ENCODE assay signal across 8 cellular contexts in genomic region chr2:241355983-241356870, GRCh38. TPM values are rescaled to one million over a fixed set of nuclear protein-coding genes. Genes with fewer than 3 reads are reported as not detected.
DNase-seq lines count a peak whose midpoint lies in the region; ATAC-seq and TF ChIP-seq lines count a peak whose summit lies in the region.

TSS of gene FARP2 (plus strand) at chr2:241356285. CDS start at chr2:241373108, 16,823 bp downstream.

- peak within 1 kb of the TSS; percentile 75 to 95 (median 92) for H3K4me3 Mint-ChIP-seq in naive B cell
- H3K4me3 Mint-ChIP-seq in stimulated activated effector memory CD8-positive, alpha-beta T cell treated with anti-CD3 and anti-CD28 coated beads, Interleukin-12 subunit alpha, Interleukin-12 subunit beta, amount 100 ng/mL, for 72 hours, result peak within 1 kb of the TSS; percentile 69

- peaks cover 31 to 45% (median 43%) of the 10 kb centered on the region in 3 donors for H3K4me1 Mint-ChIP-seq in naive B cell
- peaks cover 45% of the 10 kb centered on the region for H3K4me1 Mint-ChIP-seq in stimulated activated effector memory CD8-positive, alpha-beta T cell treated with anti-CD3 and anti-CD28 coated beads, Interleukin-12 subunit alpha, Interleukin-12 subunit beta, amount 100 ng/mL, for 72 hours

- no peaks in the 10 kb centered on the region for H3K36me3 Mint-ChIP-seq in naive B cell
- peaks cover 40% of the 10 kb centered on the region for H3K36me3 Mint-ChIP-seq in stimulated activated effector memory CD8-positive, alpha-beta T cell treated with anti-CD3 and anti-CD28 coated beads, Interleukin-12 subunit alpha, Interleukin-12 subunit beta, amount 100 ng/mL, for 72 hours

- no peaks in the 10 kb centered on the region for H3K27me3 Mint-ChIP-seq in naive B cell

- H3K9me3 Mint-ChIP-seq in naive B cell, result no peaks in the 10 kb centered on the region
- no peaks in the 10 kb centered on the region for H3K9me3 Mint-ChIP-seq in stimulated activated effector memory CD8-positive, alpha-beta T cell treated with anti-CD3 and anti-CD28 coated beads, Interleukin-12 subunit alpha, Interleukin-12 subunit beta, amount 100 ng/mL, for 72 hours

- H3K27ac Mint-ChIP-seq in naive B cell, result peak within 1 kb of the TSS; percentile 78 to 99 (median 94)
- peak within 1 kb of the TSS; percentile 40 for H3K27ac Mint-ChIP-seq in stimulated activated effector memory CD8-positive, alpha-beta T cell treated with anti-CD3 and anti-CD28 coated beads, Interleukin-12 subunit alpha, Interleukin-12 subunit beta, amount 100 ng/mL, for 72 hours

- peak; percentile 84 to 89 for ATAC-seq in naive B cell (ENCODE audit: low read depth in 2 of 2)
- peak; percentile 92 for ATAC-seq in stimulated activated effector memory CD8-positive, alpha-beta T cell treated with anti-CD3 and anti-CD28 coated beads, Interleukin-12 subunit alpha, Interleukin-12 subunit beta, amount 100 ng/mL, for 72 hours

- TF ChIP-seq CTCF in LNCaP clone FGC (IDR thresholded peaks at IDR 0.05; ENCODE audit: control insufficient read depth, extremely low read depth, insufficient read depth), result no peak

- H3K4me3 ChIP-seq in LNCaP clone FGC (ENCODE audit: low read depth, low read length), result peak within 1 kb of the TSS; percentile 92

- DNase-seq in EH (ENCODE audit: low read depth) (peak; percentile 99), H4 (ENCODE audit: low spot score) (peak; percentile 98), LNCaP clone FGC (ENCODE audit: low read depth) (peak; percentile 95), RPMI8226 (peak; percentile 98), fibroblast of gingiva (ENCODE audit: low read depth) (peak; percentile 99), naive B cell (peak; percentile 97)
- DNase-seq in activated T-helper 1 cell treated with anti-CD3 and anti-CD28 coated beads, Interleukin-2, amount 50 U/mL, for 16 hours (ENCODE audit: low read depth in 1 of 2, low spot score in 1 of 2), result peak; percentile 89 to 92
- peak; percentile 92 to 96 for DNase-seq in stimulated activated effector memory CD8-positive, alpha-beta T cell treated with anti-CD3 and anti-CD28 coated beads, Interleukin-12 subunit alpha, Interleukin-12 subunit beta, amount 100 ng/mL, for 72 hours (ENCODE audit: low spot score in 2 of 2)

RNA-seq across cellular contexts. Expression of gene FARP2, which starts in this region (rescaled TPM):
- total RNA-seq in H4 (2014; rRNA removed; shearing (Covaris generic)), result 23.6 and 29.4 TPM in 2 replicates
- polyA plus RNA-seq in naive B cell (ENCODE audit: low read depth in 6 of 6), result 10 to 100 TPM; 24.4 to 35.6 (median 29.5) TPM

Comparison
In these comparisons a context has a peak if more than half of its experiments do, and no peak if none do; other contexts are left out.
1. Peak in every context shown above with its lines: DNase-seq, ATAC-seq and H3K4me3 ChIP-seq.